1 cellular context compared by ENCODE assay signal in the genomic region with DNA sequence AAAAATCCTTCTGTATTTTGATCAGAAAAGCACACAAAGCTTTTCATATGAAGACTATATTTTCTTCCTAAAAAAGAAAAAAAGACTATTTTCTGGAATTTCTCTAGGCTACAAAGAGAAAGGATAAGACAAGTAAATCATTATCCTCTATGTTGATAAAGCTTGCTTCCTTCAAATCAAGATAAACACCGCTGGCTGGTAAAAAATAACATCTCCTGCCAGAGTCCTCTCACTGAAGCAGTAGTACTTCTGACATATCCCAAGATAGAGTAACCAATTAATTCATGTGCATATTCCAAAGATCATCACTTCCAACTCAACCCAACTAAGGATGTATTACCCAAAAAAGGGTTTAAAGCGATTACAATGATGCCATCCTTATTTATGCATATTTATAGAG.
TF ChIP-seq lines count a peak whose summit lies in the region.

No MANE protein-coding gene starts in this region.

TF ChIP-seq in HepG2, 621 proteins besides CTCF, POLR2A, EP300 and RAD21 (continued from another document):
- TF ChIP-seq, protein P1, sequence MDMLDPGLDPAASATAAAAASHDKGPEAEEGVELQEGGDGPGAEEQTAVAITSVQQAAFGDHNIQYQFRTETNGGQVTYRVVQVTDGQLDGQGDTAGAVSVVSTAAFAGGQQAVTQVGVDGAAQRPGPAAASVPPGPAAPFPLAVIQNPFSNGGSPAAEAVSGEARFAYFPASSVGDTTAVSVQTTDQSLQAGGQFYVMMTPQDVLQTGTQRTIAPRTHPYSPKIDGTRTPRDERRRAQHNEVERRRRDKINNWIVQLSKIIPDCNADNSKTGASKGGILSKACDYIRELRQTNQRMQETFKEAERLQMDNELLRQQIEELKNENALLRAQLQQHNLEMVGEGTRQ (IDR thresholded peaks at IDR 0.05; ENCODE audit: low read depth, low read length), result no peak
- TF ChIP-seq, protein P1 (CRISPR knock-in tag; IDR thresholded peaks at IDR 0.05; ENCODE audit: borderline replicate concordance), result no peak
- TF ChIP-seq, protein P2, sequence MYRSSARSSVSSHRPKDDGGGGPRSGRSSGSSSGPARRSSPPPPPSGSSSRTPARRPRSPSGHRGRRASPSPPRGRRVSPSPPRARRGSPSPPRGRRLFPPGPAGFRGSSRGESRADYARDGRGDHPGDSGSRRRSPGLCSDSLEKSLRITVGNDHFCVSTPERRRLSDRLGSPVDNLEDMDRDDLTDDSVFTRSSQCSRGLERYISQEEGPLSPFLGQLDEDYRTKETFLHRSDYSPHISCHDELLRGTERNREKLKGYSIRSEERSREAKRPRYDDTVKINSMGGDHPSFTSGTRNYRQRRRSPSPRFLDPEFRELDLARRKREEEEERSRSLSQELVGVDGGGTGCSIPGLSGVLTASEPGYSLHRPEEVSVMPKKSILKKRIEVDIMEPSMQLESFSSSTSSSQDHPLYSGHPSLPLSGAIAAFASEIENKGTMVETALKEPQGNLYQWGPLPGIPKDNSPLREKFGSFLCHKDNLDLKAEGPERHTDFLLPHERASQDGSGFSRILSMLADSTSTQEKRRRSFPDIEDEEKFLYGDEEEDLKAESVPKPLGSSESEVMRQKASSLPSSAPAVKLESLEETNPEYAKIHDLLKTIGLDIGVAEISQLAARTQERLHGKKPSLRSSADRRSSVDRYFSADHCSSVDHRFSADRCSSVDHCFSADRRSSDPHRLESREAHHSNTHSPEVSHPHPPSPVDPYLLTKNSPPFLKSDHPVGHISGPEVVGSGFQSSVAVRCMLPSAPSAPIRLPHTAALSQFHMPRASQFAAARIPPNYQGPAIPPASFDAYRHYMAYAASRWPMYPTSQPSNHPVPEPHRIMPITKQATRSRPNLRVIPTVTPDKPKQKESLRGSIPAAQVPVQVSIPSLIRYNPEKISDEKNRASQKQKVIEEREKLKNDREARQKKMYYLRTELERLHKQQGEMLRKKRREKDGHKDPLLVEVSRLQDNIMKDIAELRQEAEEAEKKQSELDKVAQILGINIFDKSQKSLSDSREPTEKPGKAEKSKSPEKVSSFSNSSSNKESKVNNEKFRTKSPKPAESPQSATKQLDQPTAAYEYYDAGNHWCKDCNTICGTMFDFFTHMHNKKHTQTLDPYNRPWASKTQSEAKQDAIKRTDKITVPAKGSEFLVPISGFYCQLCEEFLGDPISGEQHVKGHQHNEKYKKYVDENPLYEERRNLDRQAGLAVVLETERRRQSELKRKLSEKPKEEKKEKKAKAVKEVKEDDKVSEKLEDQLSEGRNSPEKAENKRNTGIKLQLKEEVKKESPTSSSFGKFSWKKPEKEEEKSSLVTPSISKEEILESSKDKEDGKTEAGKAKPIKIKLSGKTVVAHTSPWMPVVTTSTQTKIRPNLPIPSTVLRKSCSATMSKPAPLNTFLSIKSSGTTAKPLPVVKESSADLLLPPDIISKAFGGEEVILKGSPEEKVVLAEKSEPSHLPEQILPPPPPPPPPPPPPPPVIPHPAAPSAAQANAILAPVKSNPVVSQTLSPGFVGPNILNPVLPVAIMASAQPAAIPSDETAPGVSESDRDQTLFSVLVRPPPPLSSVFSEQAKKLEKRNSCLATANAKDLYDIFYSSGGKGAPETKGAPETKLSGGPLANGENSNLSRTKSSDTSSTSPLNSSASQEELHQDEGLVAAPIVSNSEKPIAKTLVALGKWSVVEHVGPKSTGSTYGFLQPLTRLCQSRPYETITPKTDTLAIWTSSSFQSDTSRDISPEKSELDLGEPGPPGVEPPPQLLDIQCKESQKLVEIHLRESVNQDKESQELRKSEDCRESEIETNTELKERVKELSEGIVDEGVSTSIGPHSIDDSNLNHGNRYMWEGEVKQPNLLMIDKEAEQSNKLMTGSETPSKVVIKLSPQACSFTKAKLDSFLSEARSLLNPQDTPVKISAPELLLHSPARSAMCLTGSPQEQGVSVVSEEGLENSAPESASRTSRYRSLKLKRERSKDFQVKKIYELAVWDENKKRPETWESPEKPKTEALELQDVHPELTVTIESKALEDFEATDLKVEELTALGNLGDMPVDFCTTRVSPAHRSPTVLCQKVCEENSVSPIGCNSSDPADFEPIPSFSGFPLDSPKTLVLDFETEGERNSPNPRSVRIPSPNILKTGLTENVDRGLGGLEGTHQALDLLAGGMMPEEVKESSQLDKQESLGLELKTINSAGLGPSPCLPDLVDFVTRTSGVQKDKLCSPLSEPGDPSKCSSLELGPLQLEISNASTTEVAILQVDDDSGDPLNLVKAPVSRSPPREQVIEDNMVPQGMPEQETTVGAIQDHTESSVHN (CRISPR knock-in tag; IDR thresholded peaks at IDR 0.05), result no peak
- TF ChIP-seq ZNF775 (CRISPR knock-in tag; IDR thresholded peaks at IDR 0.05; ENCODE audit: borderline replicate concordance) (no peak), ZNF678 (CRISPR knock-in tag; IDR thresholded peaks at IDR 0.05) (no peak), ZNF10 (CRISPR knock-in tag; IDR thresholded peaks at IDR 0.05; ENCODE audit: borderline replicate concordance, low read depth) (no peak), ZNF530 (CRISPR knock-in tag; IDR thresholded peaks at IDR 0.05; ENCODE audit: low read depth) (no peak), NR2F1 (CRISPR knock-in tag; IDR thresholded peaks at IDR 0.05) (no peak), GATA4 (IDR thresholded peaks at IDR 0.05; ENCODE audit: borderline replicate concordance, low read depth) (no peak)
- TF ChIP-seq, protein P3, sequence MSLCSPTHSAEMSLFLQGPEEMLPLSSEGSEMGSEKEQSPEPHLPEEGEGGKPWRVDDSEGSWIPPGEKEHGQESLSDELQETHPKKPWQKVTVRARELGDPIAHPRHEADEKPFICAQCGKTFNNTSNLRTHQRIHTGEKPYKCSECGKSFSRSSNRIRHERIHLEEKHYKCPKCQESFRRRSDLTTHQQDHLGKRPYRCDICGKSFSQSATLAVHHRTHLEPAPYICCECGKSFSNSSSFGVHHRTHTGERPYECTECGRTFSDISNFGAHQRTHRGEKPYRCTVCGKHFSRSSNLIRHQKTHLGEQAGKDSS (CRISPR knock-in tag; IDR thresholded peaks at IDR 0.05; ENCODE audit: borderline replicate concordance, low read depth), result no peak
- TF ChIP-seq, protein P4, sequence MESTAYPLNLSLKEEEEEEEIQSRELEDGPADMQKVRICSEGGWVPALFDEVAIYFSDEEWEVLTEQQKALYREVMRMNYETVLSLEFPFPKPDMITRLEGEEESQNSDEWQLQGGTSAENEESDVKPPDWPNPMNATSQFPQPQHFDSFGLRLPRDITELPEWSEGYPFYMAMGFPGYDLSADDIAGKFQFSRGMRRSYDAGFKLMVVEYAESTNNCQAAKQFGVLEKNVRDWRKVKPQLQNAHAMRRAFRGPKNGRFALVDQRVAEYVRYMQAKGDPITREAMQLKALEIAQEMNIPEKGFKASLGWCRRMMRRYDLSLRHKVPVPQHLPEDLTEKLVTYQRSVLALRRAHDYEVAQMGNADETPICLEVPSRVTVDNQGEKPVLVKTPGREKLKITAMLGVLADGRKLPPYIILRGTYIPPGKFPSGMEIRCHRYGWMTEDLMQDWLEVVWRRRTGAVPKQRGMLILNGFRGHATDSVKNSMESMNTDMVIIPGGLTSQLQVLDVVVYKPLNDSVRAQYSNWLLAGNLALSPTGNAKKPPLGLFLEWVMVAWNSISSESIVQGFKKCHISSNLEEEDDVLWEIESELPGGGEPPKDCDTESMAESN (CRISPR knock-in tag; conservative IDR thresholded peaks at IDR 0.05), result no peak
- TF ChIP-seq, protein P5, sequence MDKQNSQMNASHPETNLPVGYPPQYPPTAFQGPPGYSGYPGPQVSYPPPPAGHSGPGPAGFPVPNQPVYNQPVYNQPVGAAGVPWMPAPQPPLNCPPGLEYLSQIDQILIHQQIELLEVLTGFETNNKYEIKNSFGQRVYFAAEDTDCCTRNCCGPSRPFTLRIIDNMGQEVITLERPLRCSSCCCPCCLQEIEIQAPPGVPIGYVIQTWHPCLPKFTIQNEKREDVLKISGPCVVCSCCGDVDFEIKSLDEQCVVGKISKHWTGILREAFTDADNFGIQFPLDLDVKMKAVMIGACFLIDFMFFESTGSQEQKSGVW (CRISPR knock-in tag; IDR thresholded peaks at IDR 0.05; ENCODE audit: borderline replicate concordance), result no peak
